Comparison of ENCODE assay signal across 23 cellular contexts in the genomic region with DNA sequence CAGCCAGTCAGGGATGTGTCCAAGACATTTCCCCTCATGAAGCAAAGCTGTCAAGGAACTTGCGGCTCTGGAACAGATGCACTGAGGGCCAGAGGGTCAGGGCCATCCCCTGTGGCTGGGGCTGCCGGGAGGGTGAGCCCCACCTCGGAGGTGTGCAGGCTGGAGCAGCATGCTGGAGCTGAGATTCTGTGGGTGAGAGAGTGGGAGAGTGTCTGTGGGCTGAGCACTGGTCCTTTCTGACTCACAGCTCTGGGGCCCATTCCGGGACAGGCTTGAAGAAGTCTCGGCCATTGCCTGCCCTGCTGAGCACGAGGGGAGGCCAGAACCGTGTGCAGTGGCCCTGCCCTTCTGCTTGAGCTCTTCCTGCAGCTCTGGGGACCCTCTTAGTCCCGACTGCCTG. TPM values are rescaled to one million over a fixed set of nuclear protein-coding genes. Genes with fewer than 3 reads are reported as not detected.
"Had no signal": no experiment of that assay in that cellular context is flagged by ENCODE, and none has a peak within 500 bp of the region (broad histone marks: within the 10 kb centered on the region; RNA-seq: fewer than 3 reads in every experiment).

No MANE protein-coding gene starts in this region.

- H3K4me3 ChIP-seq: adrenal gland, sigmoid colon, testis had no signal

- H3K27me3 ChIP-seq: adrenal gland, sigmoid colon, testis had no signal

- H3K9me2 ChIP-seq: SK-N-SH had no signal

- H3K9ac ChIP-seq: SK-N-SH had no signal

- H3K9me3 ChIP-seq: adrenal gland, sigmoid colon, SK-N-SH, testis had no signal

- H3K36me3 ChIP-seq: adrenal gland had no signal

- DNase-seq: activated CD4-positive, alpha-beta T cell treated with anti-CD3 and anti-CD28 coated beads, Interleukin-2, amount 50 U/mL, for 1 hour; activated CD8-positive, alpha-beta T cell treated with anti-CD3 and anti-CD28 coated beads, Interleukin-2, amount 10 ng/mL, durations not matched to agents 7 days and 5 days; activated T-cell treated with anti-CD3 and anti-CD28 coated beads, Interleukin-2, amount 50 U/mL, for 1 hour; adrenal gland; effector CD4-positive, alpha-beta T cell; foreskin melanocyte; glutamatergic neuron; hippocampal formation; nucleus accumbens; sigmoid colon; SK-N-SH; stimulated activated CD4-positive, alpha-beta T cell treated with anti-CD3 and anti-CD28 coated beads, Interleukin-2, amount 100 ng/mL, for 48 hours; stimulated activated CD8-positive, alpha-beta memory T cell treated with anti-CD3 and anti-CD28 coated beads, Interleukin-4, amount 100 ng/mL, for 48 hours; stimulated activated naive CD4-positive, alpha-beta T cell; testis had no signal

- H3K4me2 ChIP-seq: SK-N-SH had no signal

- ATAC-seq: activated CD4-positive, CD25-positive, alpha-beta regulatory T cell treated with anti-CD3 and anti-CD28 coated beads, Interleukin-2, amount 50 U/mL, for 24 hours; activated CD8-positive, alpha-beta T cell treated with anti-CD3 and anti-CD28 coated beads, Interleukin-2, amount 10 ng/mL, durations not matched to agents 7 days and 5 days; activated T-helper 17 cell treated with anti-CD3 and anti-CD28 coated beads, Interleukin-2, amount 50 U/mL, for 72 hours had no signal

- H3K27ac ChIP-seq: sigmoid colon, testis, VCaP had no signal

RNA-seq across cellular contexts. Expression of a gene that starts 2.1 kb away (rescaled TPM):
- total RNA-seq: activated CD8-positive, alpha-beta T cell treated with anti-CD3 and anti-CD28 coated beads, Interleukin-2, amount 10 ng/mL, durations not matched to agents 7 days and 5 days; activated naive CD4-positive, alpha-beta T cell treated with anti-CD3 and anti-CD28 coated beads, Interleukin-2, amount 50 U/mL, for 72 hours; activated T-helper 17 cell treated with anti-CD3 and anti-CD28 coated beads, Interleukin-2, amount 50 U/mL, for 72 hours; epithelial cell of proximal tubule; mononuclear cell; myocyte; T-helper 2 cell treated with Interferon-gamma antibody and Interleukin-4, amounts not matched to agents 100 ng/mL and 5 ng/mL, for 36 hours had no signal

RNA-seq across cellular contexts. Expression of a gene that starts 23.3 kb away (rescaled TPM):
- total RNA-seq: activated CD8-positive, alpha-beta T cell treated with anti-CD3 and anti-CD28 coated beads, Interleukin-2, amount 10 ng/mL, durations not matched to agents 7 days and 5 days had no signal
